ENCODE assay signal across 8 cellular contexts in the genomic region with DNA sequence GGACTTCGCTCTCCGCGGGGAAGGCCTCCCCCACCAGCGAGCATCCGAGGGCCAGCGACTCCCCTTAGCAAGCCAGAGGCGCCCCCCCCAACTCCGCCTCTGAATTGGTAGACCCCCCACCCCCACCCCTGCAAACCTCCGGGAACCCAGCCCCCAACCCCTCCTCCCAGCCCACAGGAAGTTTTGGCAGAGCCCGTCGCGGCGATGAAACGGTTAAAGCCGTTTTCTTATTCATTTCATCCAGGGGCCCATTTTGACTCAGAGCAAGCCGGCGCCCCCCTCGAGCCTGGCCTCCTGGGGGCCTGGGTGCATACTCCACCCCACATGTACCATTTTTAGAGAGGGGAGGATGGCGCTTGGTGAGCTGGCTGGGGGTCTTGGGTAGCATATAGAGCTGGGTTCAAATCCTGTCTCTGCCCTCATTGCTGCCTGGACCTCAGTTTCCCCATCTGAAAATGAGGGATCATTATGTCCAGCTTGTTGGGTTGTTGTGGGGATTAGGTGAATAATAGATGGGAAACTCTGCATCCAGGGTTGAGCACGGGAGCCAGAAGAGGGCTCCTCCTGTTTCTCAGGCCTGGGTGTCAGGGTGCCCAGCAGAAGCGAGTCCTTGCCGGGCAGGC. TPM values are rescaled to one million over a fixed set of nuclear protein-coding genes. Genes with fewer than 3 reads are reported as not detected.
DNase-seq lines count a peak whose midpoint lies in the region; ATAC-seq lines count a peak whose summit lies in the region.

No MANE protein-coding gene starts in this region.

- intact Hi-C loops in activated T-helper 2 cell treated with anti-CD3 and anti-CD28 coated beads, Interferon-gamma antibody, Interleukin-2, Interleukin-4, amounts not matched to agents 10 μg/mL and 5 μg/mL and 100 μg/mL, durations not matched to agents 14 hours and 24 hours and 36 hours (cut with micrococcal nuclease), result no loop called here

- no peaks in the 10 kb centered on the region for H3K9me3 ChIP-seq in iPS-18c (ENCODE audit: control insufficient read depth, insufficient read depth, low read length)

- ATAC-seq in activated CD4-positive, CD25-positive, alpha-beta regulatory T cell treated with anti-CD3 and anti-CD28 coated beads, Interleukin-2, amount 50 U/mL, for 24 hours, result peak; percentile 11 to 28
- ATAC-seq in HG03175 (IDR thresholded peaks at IDR 0.05; ENCODE audit: unreplicated experiment), result no peak
- ATAC-seq in GM21447 (IDR thresholded peaks at IDR 0.05; ENCODE audit: unreplicated experiment), result no peak

- H3K4me3 Mint-ChIP-seq in activated T-helper 2 cell treated with anti-CD3 and anti-CD28 coated beads, Interferon-gamma antibody, Interleukin-2, Interleukin-4, amounts not matched to agents 10 μg/mL and 5 μg/mL and 100 μg/mL, durations not matched to agents 14 hours and 24 hours and 36 hours (ENCODE audit: low read depth), result peak overlapping the region; percentile 65

- H3K36me3 Mint-ChIP-seq in activated T-helper 2 cell treated with anti-CD3 and anti-CD28 coated beads, Interferon-gamma antibody, Interleukin-2, Interleukin-4, amounts not matched to agents 10 μg/mL and 5 μg/mL and 100 μg/mL, durations not matched to agents 14 hours and 24 hours and 36 hours (ENCODE audit: low read depth), result no peaks in the 10 kb centered on the region

- H3K4me3 ChIP-seq in iPS-18c (ENCODE audit: insufficient read depth, low read depth, low read length), result peak overlapping the region; percentile 57

- DNase-seq in activated CD4-positive, CD25-positive, alpha-beta regulatory T cell treated with anti-CD3 and anti-CD28 coated beads, Interleukin-2, amount 50 U/mL, for 72 hours, result no peak
- DNase-seq in activated T-helper 2 cell treated with anti-CD3 and anti-CD28 coated beads, Interferon-gamma antibody, Interleukin-2, Interleukin-4, amounts not matched to agents 10 μg/mL and 5 μg/mL and 100 μg/mL, durations not matched to agents 14 hours and 24 hours and 36 hours (ENCODE audit: low spot score), result peak; percentile 58
- peak; percentile 71 to 73 for DNase-seq in stimulated activated CD8-positive, alpha-beta memory T cell treated with anti-CD3 and anti-CD28 coated beads, Interleukin-2, amount 100 ng/mL, for 48 hours (ENCODE audit: low read depth in 2 of 2)
- no peak for DNase-seq in superior temporal gyrus (ENCODE audit: extremely low spot score)

- no peaks in the 10 kb centered on the region for H3K9me3 Mint-ChIP-seq in activated T-helper 2 cell treated with anti-CD3 and anti-CD28 coated beads, Interferon-gamma antibody, Interleukin-2, Interleukin-4, amounts not matched to agents 10 μg/mL and 5 μg/mL and 100 μg/mL, durations not matched to agents 14 hours and 24 hours and 36 hours

- H3K27me3 Mint-ChIP-seq in activated T-helper 2 cell treated with anti-CD3 and anti-CD28 coated beads, Interferon-gamma antibody, Interleukin-2, Interleukin-4, amounts not matched to agents 10 μg/mL and 5 μg/mL and 100 μg/mL, durations not matched to agents 14 hours and 24 hours and 36 hours (ENCODE audit: low read depth), result no peaks in the 10 kb centered on the region

- H3K27ac Mint-ChIP-seq in activated T-helper 2 cell treated with anti-CD3 and anti-CD28 coated beads, Interferon-gamma antibody, Interleukin-2, Interleukin-4, amounts not matched to agents 10 μg/mL and 5 μg/mL and 100 μg/mL, durations not matched to agents 14 hours and 24 hours and 36 hours, result no peak overlapping the region

- H3K4me1 Mint-ChIP-seq in activated T-helper 2 cell treated with anti-CD3 and anti-CD28 coated beads, Interferon-gamma antibody, Interleukin-2, Interleukin-4, amounts not matched to agents 10 μg/mL and 5 μg/mL and 100 μg/mL, durations not matched to agents 14 hours and 24 hours and 36 hours (ENCODE audit: low read depth), result peaks cover 22% of the 10 kb centered on the region

RNA-seq across cellular contexts. Expression of gene JUNB, which starts 7.9 kb away (rescaled TPM):
- 333 and 351 TPM in 2 replicates for total RNA-seq in activated T-helper 2 cell treated with anti-CD3 and anti-CD28 coated beads, Interferon-gamma antibody, Interleukin-2, Interleukin-4, amounts not matched to agents 10 μg/mL and 5 μg/mL and 100 μg/mL, durations not matched to agents 14 hours and 24 hours and 36 hours

RNA-seq across cellular contexts. Expression of gene HOOK2, which starts 8.0 kb away (rescaled TPM):
- 18.3 and 25.1 TPM in 2 replicates for total RNA-seq in activated T-helper 2 cell treated with anti-CD3 and anti-CD28 coated beads, Interferon-gamma antibody, Interleukin-2, Interleukin-4, amounts not matched to agents 10 μg/mL and 5 μg/mL and 100 μg/mL, durations not matched to agents 14 hours and 24 hours and 36 hours

RNA-seq across cellular contexts. Expression of gene PRDX2, which starts 18.3 kb away (rescaled TPM):
- total RNA-seq in activated T-helper 2 cell treated with anti-CD3 and anti-CD28 coated beads, Interferon-gamma antibody, Interleukin-2, Interleukin-4, amounts not matched to agents 10 μg/mL and 5 μg/mL and 100 μg/mL, durations not matched to agents 14 hours and 24 hours and 36 hours, result 274 and 279 TPM in 2 replicates

RNA-seq across cellular contexts. Expression of gene THSD8, which starts 18.5 kb away (rescaled TPM):
- total RNA-seq in activated T-helper 2 cell treated with anti-CD3 and anti-CD28 coated beads, Interferon-gamma antibody, Interleukin-2, Interleukin-4, amounts not matched to agents 10 μg/mL and 5 μg/mL and 100 μg/mL, durations not matched to agents 14 hours and 24 hours and 36 hours, result 28.6 and 29.8 TPM in 2 replicates

RNA-seq across cellular contexts. Expression of gene RNASEH2A, which starts 23.0 kb away (rescaled TPM):
- 38.3 and 40.6 TPM in 2 replicates for total RNA-seq in activated T-helper 2 cell treated with anti-CD3 and anti-CD28 coated beads, Interferon-gamma antibody, Interleukin-2, Interleukin-4, amounts not matched to agents 10 μg/mL and 5 μg/mL and 100 μg/mL, durations not matched to agents 14 hours and 24 hours and 36 hours

Comparison
In these comparisons a context has a peak if more than half of its experiments do, and no peak if none do; other contexts are left out.
1. ATAC-seq: peak in activated CD4-positive, CD25-positive, alpha-beta regulatory T cell treated with anti-CD3 and anti-CD28 coated beads, Interleukin-2, amount 50 U/mL, for 24 hours (2 of 2); none in HG03175 (single experiment) and GM21447 (single experiment).
2. DNase-seq: peak in activated T-helper 2 cell treated with anti-CD3 and anti-CD28 coated beads, Interferon-gamma antibody, Interleukin-2, Interleukin-4, amounts not matched to agents 10 μg/mL and 5 μg/mL and 100 μg/mL, durations not matched to agents 14 hours and 24 hours and 36 hours (single experiment) and stimulated activated CD8-positive, alpha-beta memory T cell treated with anti-CD3 and anti-CD28 coated beads, Interleukin-2, amount 100 ng/mL, for 48 hours (2 of 2); none in activated CD4-positive, CD25-positive, alpha-beta regulatory T cell treated with anti-CD3 and anti-CD28 coated beads, Interleukin-2, amount 50 U/mL, for 72 hours (single experiment) and superior temporal gyrus (single experiment).